In genomic region chr10:43456561-43456960, GRCh38 we compare ENCODE assay signal across 8 cellular contexts. TPM values are rescaled to one million over a fixed set of nuclear protein-coding genes. Genes with fewer than 3 reads are reported as not detected.
DNase-seq lines count a peak whose midpoint lies in the region; ATAC-seq, FAIRE-seq and TF ChIP-seq lines count a peak whose summit lies in the region.
"Not testable (repeated sequence)": the region's sequence is repeated elsewhere in the genome, so short reads cannot be mapped to it uniquely, and the experiment has no call there.

No MANE protein-coding gene starts in this region.

- not testable (repeated sequence) for H3K27ac ChIP-seq in GM23338 (ENCODE audit: low read depth); mammary epithelial cell (ENCODE audit: insufficient read depth, low read depth, low read length)
- H3K27ac ChIP-seq in RWPE2 (ENCODE audit: poor library complexity, severe bottlenecking): peak overlapping the region; percentile 66
- H3K27ac ChIP-seq in heart right ventricle: peak overlapping the region in 9 of 10 donors; percentile 82 to 96 (median 91)
- H3K27ac ChIP-seq in naive thymus-derived CD4-positive, alpha-beta T cell (ENCODE audit: low read depth, low read length): peak overlapping the region; percentile 91
- H3K27ac ChIP-seq in small intestine (ENCODE audit: low read depth in 1 of 2, low read length in 1 of 2): peak overlapping the region; percentile 94 to 99
- peak overlapping the region; percentile 81 for H3K27ac ChIP-seq in vagina

- intact Hi-C loops in mammary epithelial cell (cut with micrococcal nuclease); heart right ventricle (cut with DNase I); naive thymus-derived CD4-positive, alpha-beta T cell (cut with micrococcal nuclease); vagina (cut with DNase I): not testable (repeated sequence)

- DNase-seq in GM23338 (ENCODE audit: low spot score); RWPE2 (ENCODE audit: low spot score); activated T-cell treated with anti-CD3 and anti-CD28 coated beads, Interleukin-2, amount 50 U/mL, for 72 hours; mammary epithelial cell; heart right ventricle; naive thymus-derived CD4-positive, alpha-beta T cell; small intestine; vagina (ENCODE audit: extremely low spot score in 2 of 2): not testable (repeated sequence)

- WGBS in mammary epithelial cell (ENCODE audit: low coverage, missing lambda C conversion rate): 96% methylated on average over 14 of the region's 15 CpGs
- WGBS in heart right ventricle, 2 donors: 97 to 98% methylated on average over 15 of the region's 15 CpGs
- WGBS in small intestine, 3 donors: 93 to 96% (median 94%) methylated on average over 15 of the region's 15 CpGs

- H3K4me3 ChIP-seq in GM23338 (0 out of 2 replicates have a peak overlapping the region, but pooled peaks have one; percentile 73), heart right ventricle (peak overlapping the region in 5 of 10 donors; percentile 55 to 78 (median 65))
- H3K4me3 ChIP-seq in RWPE2 (ENCODE audit: severe bottlenecking); mammary epithelial cell (replicated peaks in 1 of 3; ENCODE audit: insufficient read depth in 1 of 3, low read depth in 2 of 3, low read length in 3 of 3); small intestine (ENCODE audit: low read depth in 1 of 2, low read length in 2 of 2); vagina: not testable (repeated sequence)
- H3K4me3 ChIP-seq in naive thymus-derived CD4-positive, alpha-beta T cell (ENCODE audit: low read length): peak overlapping the region; percentile 89

- not testable (repeated sequence) for H3K9me3 ChIP-seq in RWPE2 (ENCODE audit: severe bottlenecking); mammary epithelial cell (replicated peaks; ENCODE audit: insufficient read depth, low read length); heart right ventricle; naive thymus-derived CD4-positive, alpha-beta T cell (ENCODE audit: control insufficient read depth in 2 of 3, low read length in 3 of 3); small intestine (ENCODE audit: control insufficient read depth, low read depth); vagina

- H4K20me1 ChIP-seq in GM23338 (replicated peaks; ENCODE audit: insufficient read depth); mammary epithelial cell (ENCODE audit: insufficient read depth, low read length): not testable (repeated sequence)

- not testable (repeated sequence) for ATAC-seq in GM23338; RWPE2 (ENCODE audit: low read depth); activated T-cell treated with anti-CD3 and anti-CD28 coated beads, Interleukin-2, amount 50 U/mL, for 72 hours (replicated peaks in 1 of 2); heart right ventricle; naive thymus-derived CD4-positive, alpha-beta T cell

- not testable (repeated sequence) for H3K9ac ChIP-seq in mammary epithelial cell (ENCODE audit: insufficient read depth, low read length)

- H3K9me3 Mint-ChIP-seq in GM23338; activated T-cell treated with anti-CD3 and anti-CD28 coated beads, Interleukin-2, amount 50 U/mL, for 72 hours; naive thymus-derived CD4-positive, alpha-beta T cell: not testable (repeated sequence)

- peaks cover 14% of the 10 kb centered on the region; the same call in 1 of the 2 replicates for H3F3A ChIP-seq in GM23338 (replicated peaks; ENCODE audit: low read depth)

- not testable (repeated sequence) for TF ChIP-seq POLR2A in vagina (IDR thresholded peaks at IDR 0.05)

- dilution Hi-C loops in mammary epithelial cell (cut with HindIII; ENCODE audit: low sequenced_read_pairs): not testable (repeated sequence)

- H3K27me3 Mint-ChIP-seq in GM23338 (ENCODE audit: insufficient read depth, low read depth, poor library complexity): peaks cover 10% of the 10 kb centered on the region
- H3K27me3 Mint-ChIP-seq in activated T-cell treated with anti-CD3 and anti-CD28 coated beads, Interleukin-2, amount 50 U/mL, for 72 hours (ENCODE audit: low read depth); naive thymus-derived CD4-positive, alpha-beta T cell: not testable (repeated sequence)

- H3K9me2 ChIP-seq in GM23338 (ENCODE audit: insufficient read depth): not testable (repeated sequence)

- peak overlapping the region; percentile 88; the same call in 1 of the 2 replicates for H2AFZ ChIP-seq in GM23338
- H2AFZ ChIP-seq in mammary epithelial cell (ENCODE audit: low read depth, low read length): not testable (repeated sequence)

- not testable (repeated sequence) for H3K36me3 ChIP-seq in GM23338 (ENCODE audit: insufficient read depth); RWPE2 (ENCODE audit: low read depth); mammary epithelial cell (ENCODE audit: insufficient read depth, low read length); heart right ventricle; naive thymus-derived CD4-positive, alpha-beta T cell (ENCODE audit: control insufficient read depth in 2 of 3, insufficient read depth in 3 of 3, low read length in 3 of 3); small intestine (ENCODE audit: control insufficient read depth in 2 of 2, insufficient read depth in 2 of 2, low read length in 2 of 2); vagina

- H3K4me1 Mint-ChIP-seq in GM23338: peaks cover 28% of the 10 kb centered on the region
- H3K4me1 Mint-ChIP-seq in activated T-cell treated with anti-CD3 and anti-CD28 coated beads, Interleukin-2, amount 50 U/mL, for 72 hours (ENCODE audit: low read depth): peaks cover 55% of the 10 kb centered on the region
- H3K4me1 Mint-ChIP-seq in naive thymus-derived CD4-positive, alpha-beta T cell: peaks cover 25 to 68% (median 55%) of the 10 kb centered on the region in 7 donors

- not testable (repeated sequence) for H3K27me3 ChIP-seq in GM23338 (ENCODE audit: insufficient read depth); RWPE2 (ENCODE audit: insufficient read depth, poor library complexity, severe bottlenecking); mammary epithelial cell (ENCODE audit: insufficient read depth, low read length); heart right ventricle; naive thymus-derived CD4-positive, alpha-beta T cell (ENCODE audit: control insufficient read depth in 2 of 2, insufficient read depth in 2 of 2, low read length in 2 of 2); small intestine (ENCODE audit: control insufficient read depth in 2 of 2, insufficient read depth in 2 of 2, low read length in 2 of 2); vagina

- not testable (repeated sequence) for BruUV-seq in mammary epithelial cell (replicated peaks; lab: Mats Ljungman, UMichigan)

- H3K4me3 Mint-ChIP-seq in GM23338: not testable (repeated sequence)
- H3K4me3 Mint-ChIP-seq in activated T-cell treated with anti-CD3 and anti-CD28 coated beads, Interleukin-2, amount 50 U/mL, for 72 hours: peak overlapping the region; percentile 89 to 94
- H3K4me3 Mint-ChIP-seq in naive thymus-derived CD4-positive, alpha-beta T cell: peak overlapping the region in 7 of 10 donors; percentile 47 to 98 (median 95)

- not testable (repeated sequence) for H3K36me3 Mint-ChIP-seq in GM23338 (ENCODE audit: low read depth); activated T-cell treated with anti-CD3 and anti-CD28 coated beads, Interleukin-2, amount 50 U/mL, for 72 hours (ENCODE audit: insufficient read depth in 2 of 2)
- H3K36me3 Mint-ChIP-seq in naive thymus-derived CD4-positive, alpha-beta T cell: peaks cover 0 to 15% (median 0%) of the 10 kb centered on the region in 5 donors

- H3K4me2 ChIP-seq in GM23338: not testable (repeated sequence)
- peak overlapping the region; percentile 96 for H3K4me2 ChIP-seq in mammary epithelial cell (ENCODE audit: insufficient read depth, low read depth, low read length)

- H3K79me2 ChIP-seq in GM23338 (replicated peaks; ENCODE audit: insufficient read depth): not testable (repeated sequence)
- peaks cover 12% of the 10 kb centered on the region for H3K79me2 ChIP-seq in mammary epithelial cell (ENCODE audit: insufficient read depth, low read length)

- peaks cover 17% of the 10 kb centered on the region for H3K4me1 ChIP-seq in GM23338 (ENCODE audit: insufficient read depth)
- H3K4me1 ChIP-seq in RWPE2 (ENCODE audit: insufficient read depth, poor library complexity, severe bottlenecking): peaks cover 12% of the 10 kb centered on the region
- peaks cover 37% of the 10 kb centered on the region for H3K4me1 ChIP-seq in mammary epithelial cell (ENCODE audit: insufficient read depth, low read length)
- peaks cover 0 to 48% (median 17%) of the 10 kb centered on the region in 9 donors for H3K4me1 ChIP-seq in heart right ventricle
- H3K4me1 ChIP-seq in naive thymus-derived CD4-positive, alpha-beta T cell (ENCODE audit: control insufficient read depth in 2 of 2, insufficient read depth in 2 of 2, low read length in 2 of 2): peaks cover 34 to 46% of the 10 kb centered on the region in 2 donors
- not testable (repeated sequence) for H3K4me1 ChIP-seq in small intestine (ENCODE audit: control insufficient read depth in 2 of 2, insufficient read depth in 1 of 2, low read depth in 1 of 2, low read length in 1 of 2)
- H3K4me1 ChIP-seq in vagina: peaks cover 36% of the 10 kb centered on the region

- not testable (repeated sequence) for FAIRE-seq in small intestine (lab: Jason Lieb, UNC)

- in situ Hi-C loops in mammary epithelial cell (cut with MboI; ENCODE audit: low sequenced_read_pairs in 2 of 2): not testable (repeated sequence)

- H3K27ac Mint-ChIP-seq in GM23338: not testable (repeated sequence)
- H3K27ac Mint-ChIP-seq in activated T-cell treated with anti-CD3 and anti-CD28 coated beads, Interleukin-2, amount 50 U/mL, for 72 hours: peak overlapping the region; percentile 96
- peak overlapping the region; percentile 97 to 100 (median 99) for H3K27ac Mint-ChIP-seq in naive thymus-derived CD4-positive, alpha-beta T cell

- not testable (repeated sequence) for TF ChIP-seq CTCF in GM23338 (conservative IDR thresholded peaks at IDR 0.05; ENCODE audit: low read depth in 2 of 2); RWPE2 (IDR thresholded peaks at IDR 0.05; ENCODE audit: poor library complexity, severe bottlenecking); mammary epithelial cell (conservative IDR thresholded peaks at IDR 0.05 in 1 of 2, IDR thresholded peaks at IDR 0.05 in 1 of 2; ENCODE audit: extremely low read depth in 1 of 2, insufficient read depth in 1 of 2, low read depth in 1 of 2, low read length in 2 of 2); heart right ventricle (IDR thresholded peaks at IDR 0.05); vagina (IDR thresholded peaks at IDR 0.05)

- CTCF ChIA-PET in mammary epithelial cell (lab: Charles Lee; ENCODE audit: low non-redundant PET): interaction anchor here (0.9 kb wide), 1 partner anchor 305 kb away, joined by 3 read pairs; no protein-coding TSS in a partner anchor
- CTCF ChIA-PET in naive thymus-derived CD4-positive, alpha-beta T cell (lab: Charles Lee): not testable (repeated sequence)

- POLR2A ChIA-PET in naive thymus-derived CD4-positive, alpha-beta T cell (lab: Charles Lee): interaction anchor here (0.6 to 1.6 kb wide), 2 partner anchors 51 to 138 kb away, joined by 3 to 6 read pairs; no protein-coding TSS in a partner anchor

RNA-seq across cellular contexts. Expression of gene ZNF487, which starts 19.6 kb away (rescaled TPM):
- 1.0 and 4.6 TPM in 2 replicates for total RNA-seq in GM23338 (2014; rRNA removed; shearing (Covaris generic))
- polyA plus RNA-seq in GM23338 (2016; fragmentation: Nextera tagmentation; extraction: Ambion mirVana) (2.5 and 2.9 TPM in 2 replicates), mammary epithelial cell (2.5 TPM), heart right ventricle (1 to 10 TPM; 3.3 to 4.3 TPM), small intestine (10 to 100 TPM in 2 of 3 donors, 1 to 10 TPM in 1; 5.0 to 17.4 (median 11.3) TPM)
- total RNA-seq in activated T-cell treated with anti-CD3 and anti-CD28 coated beads, Interleukin-2, amount 50 U/mL, for 72 hours: 1 to 10 TPM; 2.9 to 3.6 TPM
- total RNA-seq in mammary epithelial cell (1 to 10 TPM; 3.2 to 3.8 TPM), heart right ventricle (1 to 10 TPM; 1.6 to 4.2 (median 2.4) TPM), vagina (4.2 TPM)
- not detected for polyA minus RNA-seq in mammary epithelial cell
- 10 to 100 TPM in 1 of 5 experiments, 1 to 10 TPM in 4; 4.1 to 12.0 (median 5.9) TPM for total RNA-seq in naive thymus-derived CD4-positive, alpha-beta T cell
- 1 to 10 TPM; 5.9 to 6.8 TPM for polyA plus RNA-seq in naive thymus-derived CD4-positive, alpha-beta T cell

RNA-seq across cellular contexts. Expression of gene HNRNPF, which starts 47.6 kb away (rescaled TPM):
- total RNA-seq in GM23338 (2014; rRNA removed; shearing (Covaris generic)): 346 and 378 TPM in 2 replicates
- polyA plus RNA-seq in GM23338 (2016; fragmentation: Nextera tagmentation; extraction: Ambion mirVana): 197 and 210 TPM in 2 replicates
- 100 to 1,000 TPM; 412 to 475 TPM for total RNA-seq in activated T-cell treated with anti-CD3 and anti-CD28 coated beads, Interleukin-2, amount 50 U/mL, for 72 hours
- 100 to 1,000 TPM; 149 to 228 TPM for total RNA-seq in mammary epithelial cell
- polyA plus RNA-seq in mammary epithelial cell: 254 TPM
- 176 TPM for polyA minus RNA-seq in mammary epithelial cell
- 100 to 1,000 TPM in 2 of 10 donors, 10 to 100 TPM in 8; 54.7 to 113 (median 75.2) TPM for total RNA-seq in heart right ventricle
- 10 to 100 TPM; 26.4 to 77.5 TPM for polyA plus RNA-seq in heart right ventricle
- 100 to 1,000 TPM in 4 of 5 experiments, 10 to 100 TPM in 1; 88.1 to 449 (median 159) TPM for total RNA-seq in naive thymus-derived CD4-positive, alpha-beta T cell
- polyA plus RNA-seq in naive thymus-derived CD4-positive, alpha-beta T cell: 100 to 1,000 TPM; 193 to 269 TPM
- polyA plus RNA-seq in small intestine: 100 to 1,000 TPM; 138 to 194 (median 158) TPM
- total RNA-seq in vagina: 150 TPM
